Comparison of ENCODE assay signal across 8 cellular contexts in the genomic region with DNA sequence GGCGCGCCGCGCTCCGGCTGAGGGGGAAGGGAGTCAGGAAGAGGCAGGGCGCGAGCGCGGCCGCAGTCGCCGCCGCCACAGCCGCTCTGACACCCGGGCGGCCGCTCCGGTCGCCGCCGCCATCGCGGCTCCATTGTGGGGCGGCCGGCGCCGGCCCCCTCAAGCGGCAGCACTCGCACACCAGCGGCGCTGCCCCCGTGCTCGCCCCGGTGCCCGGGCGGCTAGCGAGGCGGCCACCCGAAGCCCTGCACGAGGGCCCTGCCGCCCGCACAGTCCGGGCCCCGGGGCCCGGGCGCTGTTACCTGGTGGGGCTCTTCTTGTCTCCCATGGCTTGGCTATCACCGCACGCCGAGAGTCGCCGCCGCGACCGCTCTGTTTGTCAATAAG. TPM values are rescaled to one million over a fixed set of nuclear protein-coding genes. Genes with fewer than 3 reads are reported as not detected.
DNase-seq lines count a peak whose midpoint lies in the region; ATAC-seq, FAIRE-seq and TF ChIP-seq lines count a peak whose summit lies in the region.

No MANE protein-coding gene starts in this region.

- intact Hi-C loops in K562 (cut with micrococcal nuclease), result loop anchor here (2.0 kb wide), 2 partner anchors 89 to 93 kb away; a partner anchor contains a TSS

- H3K36me3 ChIP-seq in K562 (ENCODE audit: control insufficient read depth, insufficient read depth, low read length), result peaks cover 18% of the 10 kb centered on the region; the same call in 2 of the 3 replicates
- H3K36me3 ChIP-seq in lung (ENCODE audit: control insufficient read depth in 2 of 2, insufficient read depth in 2 of 2, low read length in 2 of 2), result no peaks in the 10 kb centered on the region

- ATAC-seq in GM19324 (IDR thresholded peaks at IDR 0.05; ENCODE audit: low FRiP score, unreplicated experiment), result peak; percentile 37
- ATAC-seq in HG03558 (IDR thresholded peaks at IDR 0.05; ENCODE audit: extremely low read depth, unreplicated experiment), result peak; percentile 17
- peak; percentile 27 for ATAC-seq in K562
- ATAC-seq in lung (ENCODE audit: insufficient read depth, low FRiP score), result peak; percentile 6
- ATAC-seq in GM19351 (IDR thresholded peaks at IDR 0.05; ENCODE audit: unreplicated experiment), result no peak

- TF ChIP-seq EP300 in K562 (IDR thresholded peaks at IDR 0.05; ENCODE audit: low read length), result no peak

- peak overlapping the region; percentile 57 for H3K27ac ChIP-seq in AG04450 (ENCODE audit: low read depth, low read length)
- peak overlapping the region; percentile 93 for H3K27ac ChIP-seq in K562 (ENCODE audit: extremely low read depth, low read depth, low read length)
- H3K27ac ChIP-seq in lung (ENCODE audit: low read depth in 1 of 2, low read length in 1 of 2), result peak overlapping the region; percentile 91 to 99

- H3K9ac ChIP-seq in K562 (ENCODE audit: insufficient read depth in 1 of 2, low read depth in 2 of 2, low read length in 2 of 2), result peak overlapping the region; percentile 78 to 97; a peak in 3 of 4 replicates

- H3K4me1 ChIP-seq in K562 (replicated peaks in 1 of 2; ENCODE audit: control insufficient read depth in 2 of 2, insufficient read depth in 2 of 2, low read length in 2 of 2) (peaks cover 5 to 14% of the 10 kb centered on the region in 2 experiments; a peak in 3 of 5 replicates), lung (ENCODE audit: control insufficient read depth in 2 of 2, insufficient read depth in 2 of 2, low read length in 2 of 2) (peaks cover 2 to 9% of the 10 kb centered on the region in 2 donors)

- DNase-seq in AG04450 (ENCODE audit: low read depth, low spot score) (no peak), K562 (ENCODE audit: extremely low read depth in 1 of 4, low spot score in 3 of 4) (no peak), lung (ENCODE audit: low spot score) (no peak), KG1 (lab: John Stamatoyannopoulos, UW) (no peak), GM19240 (ENCODE audit: insufficient read length, low spot score) (no peak)

- TF ChIP-seq CTCF in AG04450 (IDR thresholded peaks at IDR 0.05; ENCODE audit: low read depth, low read length) (no peak), K562 (IDR thresholded peaks at IDR 0.05 in 2 of 3, conservative IDR thresholded peaks at IDR 0.05 in 1 of 3; ENCODE audit: insufficient read depth in 2 of 3, low read depth in 1 of 3, low read length in 3 of 3) (no peak), lung (IDR thresholded peaks at IDR 0.05; ENCODE audit: control extremely low read depth, extremely low read depth) (no peak)

- peak overlapping the region; percentile 88; the same call in 1 of the 2 replicates for H3K4me2 ChIP-seq in K562 (ENCODE audit: insufficient read depth, low read length)

- H3K4me3 ChIP-seq in AG04450 (ENCODE audit: low read depth, low read length) (peak overlapping the region; percentile 83), K562 (peak overlapping the region; percentile 72), lung (peak overlapping the region; percentile 90)

- H2AFZ ChIP-seq in K562 (ENCODE audit: low read depth, low read length), result peak overlapping the region; percentile 81; the same call in 1 of the 2 replicates

- in situ Hi-C loops in K562 (cut with MboI), result no loop called here

- H4K20me1 ChIP-seq in K562 (replicated peaks; ENCODE audit: control insufficient read depth, insufficient read depth, low read length), result no peaks in the 10 kb centered on the region

- WGBS in K562 (ENCODE audit: insufficient coverage, low coverage, missing lambda C conversion rate), result 1% methylated on average over 25 of the region's 54 CpGs
- WGBS in lung, 2 donors, result 0% methylated on average over 25 to 54 of the region's 54 CpGs

- H3K79me2 ChIP-seq in K562 (ENCODE audit: control insufficient read depth, insufficient read depth, low read length), result peaks cover 47% of the 10 kb centered on the region

- no TSS peak for BruUV-seq in K562 (replicated peaks; lab: Mats Ljungman, UMichigan)

- no peak for FAIRE-seq in K562 (lab: Jason Lieb, UNC)

- H3K9me3 ChIP-seq in AG04450 (ENCODE audit: control insufficient read depth, insufficient read depth, low read length), result no peaks in the 10 kb centered on the region; the same call in 1 of the 2 replicates
- H3K9me3 ChIP-seq in K562 (replicated peaks; ENCODE audit: control insufficient read depth, insufficient read depth, low read depth, low read length), result no peaks in the 10 kb centered on the region
- H3K9me3 ChIP-seq in lung (ENCODE audit: control insufficient read depth in 2 of 2, insufficient read depth in 1 of 2, low read length in 1 of 2), result peaks cover 0 to 3% of the 10 kb centered on the region in 2 donors

- H3K27me3 ChIP-seq in AG04450 (ENCODE audit: control insufficient read depth, insufficient read depth, low read length) (no peaks in the 10 kb centered on the region), K562 (ENCODE audit: control insufficient read depth in 2 of 2, insufficient read depth in 2 of 2, low read length in 2 of 2) (no peaks in the 10 kb centered on the region), lung (ENCODE audit: control insufficient read depth, insufficient read depth) (no peaks in the 10 kb centered on the region)

- H3K9me1 ChIP-seq in K562 (ENCODE audit: control insufficient read depth, insufficient read depth, low read length), result no peaks in the 10 kb centered on the region

- no peak for TF ChIP-seq POLR2A in K562 (conservative IDR thresholded peaks at IDR 0.05)

- CTCF ChIA-PET in AG04450 (lab: Charles Lee), result no interaction called here
- CTCF ChIA-PET in K562 (lab: Yijun Ruan, JAX; ENCODE audit: low intra/inter-chr PET ratio), result interaction anchor here (0.7 kb wide), 2 partner anchors 28 to 130 kb away, joined by 3 to 5 read pairs; no protein-coding TSS in a partner anchor

- POLR2A ChIA-PET in AG04450 (lab: Yijun Ruan, JAX), result no interaction called here
- POLR2A ChIA-PET in K562 (lab: Yijun Ruan, JAX), result interaction anchor here (0.6 kb wide), 2 partner anchors 9 to 110 kb away, joined by 3 to 4 read pairs; no protein-coding TSS in a partner anchor

- TF ChIP-seq RAD21 in K562 (CRISPR knock-in tag; conservative IDR thresholded peaks at IDR 0.05 in 1 of 2, IDR thresholded peaks at IDR 0.05 in 1 of 2), result no peak

TF ChIP-seq in K562, 482 proteins besides CTCF, POLR2A, EP300 and RAD21 (continues in another document):
- peak; percentile 14 for TF ChIP-seq CHD1 (IDR thresholded peaks at IDR 0.05; ENCODE audit: low read length)
- TF ChIP-seq, protein P1, sequence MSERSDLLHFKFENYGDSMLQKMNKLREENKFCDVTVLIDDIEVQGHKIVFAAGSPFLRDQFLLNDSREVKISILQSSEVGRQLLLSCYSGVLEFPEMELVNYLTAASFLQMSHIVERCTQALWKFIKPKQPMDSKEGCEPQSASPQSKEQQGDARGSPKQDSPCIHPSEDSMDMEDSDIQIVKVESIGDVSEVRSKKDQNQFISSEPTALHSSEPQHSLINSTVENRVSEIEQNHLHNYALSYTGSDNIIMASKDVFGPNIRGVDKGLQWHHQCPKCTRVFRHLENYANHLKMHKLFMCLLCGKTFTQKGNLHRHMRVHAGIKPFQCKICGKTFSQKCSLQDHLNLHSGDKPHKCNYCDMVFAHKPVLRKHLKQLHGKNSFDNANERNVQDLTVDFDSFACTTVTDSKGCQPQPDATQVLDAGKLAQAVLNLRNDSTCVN (CRISPR knock-in tag; IDR thresholded peaks at IDR 0.05), result no peak
- TF ChIP-seq POLR2G (IDR thresholded peaks at IDR 0.05; ENCODE audit: low read depth, low read length), result peak; percentile 90
- TF ChIP-seq MAFK (IDR thresholded peaks at IDR 0.05; ENCODE audit: low read length), result no peak
- TF ChIP-seq, protein P2, sequence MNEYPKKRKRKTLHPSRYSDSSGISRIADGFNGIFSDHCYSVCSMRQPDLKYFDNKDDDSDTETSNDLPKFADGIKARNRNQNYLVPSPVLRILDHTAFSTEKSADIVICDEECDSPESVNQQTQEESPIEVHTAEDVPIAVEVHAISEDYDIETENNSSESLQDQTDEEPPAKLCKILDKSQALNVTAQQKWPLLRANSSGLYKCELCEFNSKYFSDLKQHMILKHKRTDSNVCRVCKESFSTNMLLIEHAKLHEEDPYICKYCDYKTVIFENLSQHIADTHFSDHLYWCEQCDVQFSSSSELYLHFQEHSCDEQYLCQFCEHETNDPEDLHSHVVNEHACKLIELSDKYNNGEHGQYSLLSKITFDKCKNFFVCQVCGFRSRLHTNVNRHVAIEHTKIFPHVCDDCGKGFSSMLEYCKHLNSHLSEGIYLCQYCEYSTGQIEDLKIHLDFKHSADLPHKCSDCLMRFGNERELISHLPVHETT (CRISPR knock-in tag; conservative IDR thresholded peaks at IDR 0.05 in 1 of 2, IDR thresholded peaks at IDR 0.05 in 1 of 2), result peak in 1 of 2 experiments; percentile 11; a peak in 1 of 4 replicates

RNA-seq across cellular contexts. Expression of a gene that starts 0.2 kb away (rescaled TPM):
- polyA plus RNA-seq in AG04450 (2011; rRNA removed) (12.1 and 16.5 TPM in 2 replicates), K562 (2011; rRNA removed) (17.4 and 26.1 TPM in 2 replicates), K562 (2014; fragmentation: Illumina TruSeq; extraction: Trizol) (19.1 and 22.9 TPM in 2 replicates), K562 (2014; fragmentation: Nextera tagmentation; extraction: Ambion mirVana) (10 to 100 TPM; 14.9 to 19.6 TPM), K562 (2014; rRNA removed) (18.1 and 21.3 TPM in 2 replicates), lung (10 to 100 TPM in 1 of 2 donors, 1 to 10 TPM in 1; 9.4 to 14.4 TPM)
- polyA minus RNA-seq in AG04450 (2011; rRNA and poly(A)+ RNA removed), result 5.9 and 12.2 TPM in 2 replicates
- total RNA-seq in K562 (2011; cell fraction: chromatin; rRNA removed; ENCODE audit: low replicate concordance), result 29.9 and 96.3 TPM in 2 replicates
- total RNA-seq in K562 (2011; cell fraction: nucleolus; rRNA removed), result 17.0 and 22.8 TPM in 2 replicates
- total RNA-seq in K562 (2011; cell fraction: nucleoplasm; rRNA removed), result 44.9 and 92.1 TPM in 2 replicates
- total RNA-seq in K562 (2014; rRNA removed) (10.6 and 12.4 TPM in 2 replicates), K562 (2014; rRNA removed; fragmentation: Illumina TruSeq; extraction: Trizol) (22.0 and 22.3 TPM in 2 replicates), K562 (2015; rRNA removed; fragmentation: Illumina TruSeq; extraction: Trizol) (15.9 and 20.3 TPM in 2 replicates), K562 (2021) (25.4 and 26.4 TPM in 2 replicates), lung (10 to 100 TPM; 23.6 to 27.9 TPM)
- polyA plus RNA-seq in K562 (2011; cell fraction: cytosol; rRNA removed), result 3.4 and 7.8 TPM in 2 replicates
- polyA plus RNA-seq in K562 (2011; cell fraction: nucleus; rRNA removed), result 16.3 and 17.4 TPM in 2 replicates
- 14.2 and 16.2 TPM in 2 replicates for polyA plus RNA-seq in K562 (2012)
- polyA minus RNA-seq in K562 (2011; rRNA and poly(A)+ RNA removed), result 17.9 and 20.4 TPM in 2 replicates
- 14.8 and 19.3 TPM in 2 replicates for polyA minus RNA-seq in K562 (2011; cell fraction: cytosol; rRNA and poly(A)+ RNA removed)
- polyA minus RNA-seq in K562 (2011; cell fraction: nucleus; rRNA and poly(A)+ RNA removed), result 23.6 and 27.1 TPM in 2 replicates
